1 cellular context compared by ENCODE assay signal in genomic region chr1:32872189-32872898, GRCh38.
TF ChIP-seq lines count a peak whose summit lies in the region.

No MANE protein-coding gene starts in this region.

TF ChIP-seq in endothelial cell of umbilical vein, 7 proteins besides CTCF, POLR2A, EP300 and RAD21:
- no peak for TF ChIP-seq FOS (IDR thresholded peaks at IDR 0.05; ENCODE audit: borderline replicate concordance, insufficient read depth, low read length)
- TF ChIP-seq MYC (IDR thresholded peaks at IDR 0.05; ENCODE audit: low read depth, low read length) = no peak
- TF ChIP-seq MAX (IDR thresholded peaks at IDR 0.05; ENCODE audit: insufficient read depth, insufficient read length) = no peak
- TF ChIP-seq JUN (IDR thresholded peaks at IDR 0.05; ENCODE audit: borderline replicate concordance, insufficient read depth, insufficient read length, low read depth) = no peak
- no peak for TF ChIP-seq EZH2 (IDR thresholded peaks at IDR 0.05; ENCODE audit: borderline replicate concordance, low read depth, low read length, severe bottlenecking)
